ENCODE assay signal across 35 cellular contexts in the genomic region with DNA sequence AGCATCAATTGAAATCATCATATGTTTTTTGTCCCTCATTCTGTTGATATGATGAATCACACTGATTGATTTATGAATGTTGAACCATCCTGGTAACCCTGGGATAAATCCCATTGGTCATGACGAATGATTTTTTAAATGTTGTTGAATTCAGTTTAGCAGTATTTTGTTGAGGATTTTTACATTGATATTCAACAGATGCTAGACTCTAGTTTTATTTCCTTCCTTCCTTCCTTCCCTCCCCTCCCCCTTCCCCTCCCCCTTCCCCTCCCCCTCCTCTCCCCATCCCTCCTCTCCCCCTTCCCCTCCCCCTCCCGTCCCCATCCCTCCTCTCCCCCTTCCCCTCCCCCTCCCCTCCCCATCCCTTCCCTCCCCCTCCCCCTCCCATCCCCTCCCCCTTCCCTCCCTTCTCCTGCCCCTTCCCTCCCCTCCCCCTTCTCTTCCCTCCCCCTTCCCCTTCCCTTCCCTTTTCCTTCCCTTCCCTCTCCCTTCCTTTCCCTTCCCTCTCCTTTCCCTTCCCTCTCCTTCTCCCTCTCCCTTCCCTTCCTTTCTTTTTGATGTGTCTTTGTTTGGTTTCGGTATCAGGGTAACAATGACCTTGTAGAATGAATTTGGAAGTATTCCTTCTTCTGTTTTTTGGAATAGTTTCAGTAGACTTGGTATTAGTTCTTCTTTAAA.
"Had no signal": no experiment of that assay in that cellular context is flagged by ENCODE, and none has a peak within 500 bp of the region (broad histone marks: within the 10 kb centered on the region; RNA-seq: fewer than 3 reads in every experiment).

No MANE protein-coding gene starts in this region.

- H3K27ac ChIP-seq: adrenal gland, body of pancreas, brain microvascular endothelial cell, breast epithelium, VCaP had no signal

- H3K4me3 Mint-ChIP-seq: activated B cell treated with CpG ODN at 0.5 μM for 24 hours; activated CD4-positive, alpha-beta memory T cell treated with anti-CD3 and anti-CD28 coated beads for 36 hours; activated CD4-positive, alpha-beta T cell treated with anti-CD3 and anti-CD28 coated beads, Interleukin-2, amount 10 ng/mL, durations not matched to agents 24 days and 14 days; activated CD8-positive, alpha-beta T cell treated with anti-CD3 and anti-CD28 coated beads for 36 hours; activated naive CD4-positive, alpha-beta T cell treated with anti-CD3 and anti-CD28 coated beads for 36 hours; activated naive CD8-positive, alpha-beta T cell treated with anti-CD3 and anti-CD28 coated beads for 36 hours; activated T-cell treated with anti-CD3 and anti-CD28 coated beads, Interleukin-2, amount 50 U/mL, for 4 hours; activated T-cell treated with anti-CD3 and anti-CD28 coated beads, Interleukin-2, amount 50 U/mL, for 72 hours; activated T-helper 1 cell treated with anti-CD3 and anti-CD28 coated beads, Interleukin-12 subunit alpha, Interleukin-12 subunit beta, Interleukin-2, Interleukin-4 antibody, amounts not matched to agents 30 ng/mL and 10 ng/mL and 1 ng/mL, durations not matched to agents 14 hours and 24 hours and 36 hours; activated T-helper 17 cell treated with anti-CD3 and anti-CD28 coated beads, Interleukin-2, amount 50 U/mL, for 72 hours; T-helper 2 cell treated with Interferon-gamma antibody and Interleukin-4, amounts not matched to agents 5 μg/mL and 100 μg/mL, for 36 hours had no signal

- FAIRE-seq: astrocyte, TTC549 had no signal

- H3K9me3 Mint-ChIP-seq: activated CD4-positive, alpha-beta memory T cell treated with anti-CD3 and anti-CD28 coated beads for 36 hours; activated naive CD4-positive, alpha-beta T cell treated with anti-CD3 and anti-CD28 coated beads for 36 hours had no signal

- DNase-seq: activated B cell treated with CpG ODN at 0.5 μM for 24 hours; activated CD4-positive, alpha-beta memory T cell treated with anti-CD3 and anti-CD28 coated beads for 36 hours; activated CD4-positive, alpha-beta T cell treated with anti-CD3 and anti-CD28 coated beads for 4 hours; activated CD4-positive, alpha-beta T cell treated with anti-CD3 and anti-CD28 coated beads, Interleukin-2, amount 10 ng/mL, durations not matched to agents 24 days and 14 days; activated CD4-positive, alpha-beta T cell treated with anti-CD3 and anti-CD28 coated beads, Interleukin-2, amount 50 U/mL, for 1 hour; activated CD4-positive, alpha-beta T cell treated with anti-CD3 and anti-CD28 coated beads, Interleukin-2, amount 50 U/mL, for 4 hours; activated CD4-positive, CD25-positive, alpha-beta regulatory T cell treated with anti-CD3 and anti-CD28 coated beads, Interleukin-2, amount 50 U/mL, for 72 hours; activated CD8-positive, alpha-beta memory T cell treated with anti-CD3 and anti-CD28 coated beads, Interleukin-2, amount 50 U/mL, for 4 hours; activated CD8-positive, alpha-beta T cell treated with anti-CD3 and anti-CD28 coated beads for 36 hours; activated effector memory CD4-positive, alpha-beta T cell treated with anti-CD3 and anti-CD28 coated beads, Interleukin-2, amount 50 U/mL, for 16 hours; activated gamma-delta T cell treated with Interleukin-2 at 50 U/mL for 16 hours; activated naive CD4-positive, alpha-beta T cell; activated naive CD4-positive, alpha-beta T cell treated with anti-CD3 and anti-CD28 coated beads for 36 hours; activated naive CD4-positive, alpha-beta T cell treated with anti-CD3 and anti-CD28 coated beads, Interleukin-2, amount 50 U/mL, for 16 hours; activated naive CD8-positive, alpha-beta T cell treated with anti-CD3 and anti-CD28 coated beads for 36 hours; activated T-cell treated with anti-CD3 and anti-CD28 coated beads for 4 hours; activated T-cell treated with anti-CD3 and anti-CD28 coated beads, Interleukin-2, amount 50 U/mL, for 1 hour; activated T-cell treated with anti-CD3 and anti-CD28 coated beads, Interleukin-2, amount 50 U/mL, for 4 hours; activated T-cell treated with anti-CD3 and anti-CD28 coated beads, Interleukin-2, amount 50 U/mL, for 72 hours; adrenal gland; amniotic stem cell; aorta; body of pancreas; brain microvascular endothelial cell; central memory CD4-positive, alpha-beta T cell; T-helper 2 cell; T-helper 9 cell had no signal

- H3K27ac Mint-ChIP-seq: activated B cell treated with CpG ODN at 0.5 μM for 24 hours; activated CD4-positive, alpha-beta memory T cell treated with anti-CD3 and anti-CD28 coated beads for 36 hours; activated CD4-positive, alpha-beta T cell treated with anti-CD3 and anti-CD28 coated beads, Interleukin-2, amount 10 ng/mL, durations not matched to agents 24 days and 14 days; activated CD8-positive, alpha-beta T cell treated with anti-CD3 and anti-CD28 coated beads for 36 hours; activated naive CD4-positive, alpha-beta T cell treated with anti-CD3 and anti-CD28 coated beads for 36 hours; activated naive CD4-positive, alpha-beta T cell treated with anti-CD3 and anti-CD28 coated beads, Interleukin-2, amount 50 U/mL, for 72 hours; activated naive CD8-positive, alpha-beta T cell treated with anti-CD3 and anti-CD28 coated beads for 36 hours; activated T-cell treated with anti-CD3 and anti-CD28 coated beads, Interleukin-2, amount 50 U/mL, for 72 hours; activated T-helper 1 cell treated with anti-CD3 and anti-CD28 coated beads, Interleukin-12 subunit alpha, Interleukin-12 subunit beta, Interleukin-2, Interleukin-4 antibody, amounts not matched to agents 30 ng/mL and 10 ng/mL and 1 ng/mL, durations not matched to agents 14 hours and 24 hours and 36 hours; activated T-helper 17 cell treated with anti-CD3 and anti-CD28 coated beads, Interleukin-2, amount 50 U/mL, for 72 hours; T-helper 2 cell treated with Interferon-gamma antibody and Interleukin-4, amounts not matched to agents 5 μg/mL and 100 μg/mL, for 36 hours had no signal

- H3K4me1 ChIP-seq: adrenal gland, body of pancreas, breast epithelium had no signal

- ATAC-seq: activated CD8-positive, alpha-beta T cell treated with anti-CD3 and anti-CD28 coated beads for 36 hours; activated naive CD4-positive, alpha-beta T cell treated with anti-CD3 and anti-CD28 coated beads, Interleukin-2, amount 50 U/mL, for 72 hours; activated T-cell treated with anti-CD3 and anti-CD28 coated beads, Interleukin-2, amount 50 U/mL, for 4 hours; activated T-cell treated with anti-CD3 and anti-CD28 coated beads, Interleukin-2, amount 50 U/mL, for 72 hours; activated T-helper 17 cell treated with anti-CD3 and anti-CD28 coated beads, Interleukin-2, amount 50 U/mL, for 72 hours; body of pancreas had no signal

- H3K4me1 Mint-ChIP-seq: activated B cell treated with CpG ODN at 0.5 μM for 24 hours had no signal

- H3K4me3 ChIP-seq: adrenal gland, body of pancreas, breast epithelium had no signal

- H3K9me3 ChIP-seq: adrenal gland, body of pancreas, breast epithelium had no signal

- H3K27me3 ChIP-seq: adrenal gland, body of pancreas, brain microvascular endothelial cell, breast epithelium had no signal
